In the genomic region with DNA sequence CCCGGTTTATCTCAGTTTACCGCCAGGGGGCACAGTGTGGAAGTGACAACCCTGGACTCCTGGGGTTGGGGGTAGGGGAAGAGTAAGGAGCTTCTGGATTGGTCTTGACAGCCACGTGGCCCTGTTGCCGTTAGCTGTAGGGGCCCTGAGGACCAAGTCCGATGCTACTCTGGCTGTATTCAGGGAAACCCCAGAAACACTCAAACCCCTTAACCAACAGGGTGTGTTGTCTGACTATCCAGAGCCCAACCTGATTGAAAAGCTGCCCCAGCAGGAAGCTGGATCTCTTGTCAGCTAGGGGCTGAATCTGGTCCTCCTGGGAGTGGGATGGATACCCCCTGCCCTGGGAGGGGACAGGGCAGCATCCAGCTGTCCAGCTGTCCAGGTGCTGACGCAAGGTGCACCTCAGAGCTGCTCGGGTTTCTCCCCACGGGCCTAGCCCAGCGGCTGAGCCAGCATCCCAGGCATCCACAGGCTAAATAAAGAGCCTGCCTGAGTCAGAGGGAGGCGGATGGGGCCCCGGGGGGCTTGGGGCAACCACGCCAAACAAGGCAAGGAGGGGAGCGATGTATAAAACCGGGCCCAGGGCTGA, we compare ENCODE assay signal across 9 cellular contexts. TPM values are rescaled to one million over a fixed set of nuclear protein-coding genes. Genes with fewer than 3 reads are reported as not detected.
DNase-seq lines count a peak whose midpoint lies in the region; ATAC-seq and TF ChIP-seq lines count a peak whose summit lies in the region.
"Had no signal": no experiment of that assay in that cellular context is flagged by ENCODE, and none has a peak within 500 bp of the region (broad histone marks: within the 10 kb centered on the region; RNA-seq: fewer than 3 reads in every experiment).

No MANE protein-coding gene starts in this region.

- H3K36me3 Mint-ChIP-seq in WTC11, result no peaks in the 10 kb centered on the region
- H3K36me3 Mint-ChIP-seq: IgD-negative memory B cell had no signal

- peaks cover 0 to 60% (median 28%) of the 10 kb centered on the region in 3 donors for H3K27me3 ChIP-seq in stomach

- H3K36me3 ChIP-seq in stomach, result peaks cover 0 to 13% (median 3%) of the 10 kb centered on the region in 4 donors

- no peaks in the 10 kb centered on the region for H3K9me3 ChIP-seq in stomach

- peak in 11 of 14 donors; percentile 8 to 51 (median 18) for DNase-seq in C1 segment of cervical spinal cord (lab: John Stamatoyannopoulos, UW)
- peak; percentile 21 for DNase-seq in NCI-H2227 treated with DMSO at 0.1 percent for 48 hours (lab: John Stamatoyannopoulos, UW)
- peak; percentile 87 for DNase-seq in WTC11 (ENCODE audit: low spot score)
- DNase-seq in ecto neural progenitor cell (ENCODE audit: low spot score), result peak; percentile 81
- DNase-seq in midbrain (lab: John Stamatoyannopoulos, UW), result peak; percentile 45
- peak; percentile 62 for DNase-seq in stomach

- H3K4me3 Mint-ChIP-seq in WTC11, result no peak overlapping the region

- no peak for TF ChIP-seq POLR2A in stomach (IDR thresholded peaks at IDR 0.05)

- POLR2A ChIA-PET in WTC11 (lab: Charles Lee), result interaction anchor here (0.9 to 1.3 kb wide), 7 partner anchors 11 to 108 kb away, joined by 3 to 5 read pairs (median 3); a partner anchor contains a TSS

- H3K9me3 Mint-ChIP-seq in WTC11, result no peaks in the 10 kb centered on the region
- H3K9me3 Mint-ChIP-seq: IgD-negative memory B cell had no signal

- ATAC-seq in GM19397 (IDR thresholded peaks at IDR 0.05; ENCODE audit: unreplicated experiment) (peak; percentile 24), WTC11 (peak; percentile 9), HG02973 (IDR thresholded peaks at IDR 0.05; ENCODE audit: unreplicated experiment) (no peak)

- intact Hi-C loops in stomach (cut with DNase I; ENCODE audit: low total_unique reads), result no loop called here

- H3K27ac Mint-ChIP-seq in WTC11, result no peak overlapping the region
- H3K27ac Mint-ChIP-seq: IgD-negative memory B cell had no signal

- H3K27ac ChIP-seq in stomach, result peak overlapping the region in 3 of 5 donors; percentile 98 to 99 (median 98)

- H3K4me1 Mint-ChIP-seq in WTC11, result peaks cover 43% of the 10 kb centered on the region

- CTCF ChIA-PET in WTC11 (lab: Charles Lee), result interaction anchor here (0.6 to 35.9 kb wide), 39 partner anchors 11 to 440 kb away, joined by 3 to 2316 read pairs (median 6); a partner anchor contains a TSS

- H3K27me3 Mint-ChIP-seq in WTC11 (ENCODE audit: low read depth), result peaks cover 55% of the 10 kb centered on the region

- WGBS in stomach, 5 donors, result 10 to 30% (median 22%) methylated on average over 6 to 14 of the region's 14 CpGs

- TF ChIP-seq EP300 in stomach (IDR thresholded peaks at IDR 0.05), result no peak

- H3K4me1 ChIP-seq in stomach, result peaks cover 21 to 53% (median 46%) of the 10 kb centered on the region in 4 donors

- H3K4me3 ChIP-seq in stomach, result no peak overlapping the region

- TF ChIP-seq CTCF in WTC11 (IDR thresholded peaks at IDR 0.05) (peak; percentile 47; the same call in 1 of the 2 replicates), stomach (IDR thresholded peaks at IDR 0.05) (peak in 4 of 7 experiments; percentile 34 to 54 (median 49))

TF ChIP-seq in WTC11, 78 proteins besides CTCF, POLR2A, EP300 and RAD21 (continues in another document):
- TF ChIP-seq, protein P1, sequence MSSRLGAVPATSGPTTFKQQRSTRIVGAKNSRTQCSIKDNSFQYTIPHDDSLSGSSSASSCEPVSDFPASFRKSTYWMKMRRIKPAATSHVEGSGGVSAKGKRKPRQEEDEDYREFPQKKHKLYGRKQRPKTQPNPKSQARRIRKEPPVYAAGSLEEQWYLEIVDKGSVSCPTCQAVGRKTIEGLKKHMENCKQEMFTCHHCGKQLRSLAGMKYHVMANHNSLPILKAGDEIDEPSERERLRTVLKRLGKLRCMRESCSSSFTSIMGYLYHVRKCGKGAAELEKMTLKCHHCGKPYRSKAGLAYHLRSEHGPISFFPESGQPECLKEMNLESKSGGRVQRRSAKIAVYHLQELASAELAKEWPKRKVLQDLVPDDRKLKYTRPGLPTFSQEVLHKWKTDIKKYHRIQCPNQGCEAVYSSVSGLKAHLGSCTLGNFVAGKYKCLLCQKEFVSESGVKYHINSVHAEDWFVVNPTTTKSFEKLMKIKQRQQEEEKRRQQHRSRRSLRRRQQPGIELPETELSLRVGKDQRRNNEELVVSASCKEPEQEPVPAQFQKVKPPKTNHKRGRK (CRISPR knock-in tag; IDR thresholded peaks at IDR 0.05; ENCODE audit: borderline replicate concordance), result no peak
- TF ChIP-seq TEAD1 (CRISPR knock-in tag; IDR thresholded peaks at IDR 0.05) (no peak), SMAD3 (CRISPR knock-in tag; IDR thresholded peaks at IDR 0.05; ENCODE audit: borderline replicate concordance) (no peak), KAT7 (CRISPR knock-in tag; IDR thresholded peaks at IDR 0.05; ENCODE audit: borderline replicate concordance) (no peak), TEAD4 (CRISPR knock-in tag; IDR thresholded peaks at IDR 0.05) (no peak), GTF2I (CRISPR knock-in tag; conservative IDR thresholded peaks at IDR 0.05) (no peak), ELF4 (CRISPR knock-in tag; IDR thresholded peaks at IDR 0.05; ENCODE audit: low read depth) (no peak), EMX1 (CRISPR knock-in tag; IDR thresholded peaks at IDR 0.05) (no peak), PRRX2 (CRISPR knock-in tag; IDR thresholded peaks at IDR 0.05) (no peak)
- TF ChIP-seq, protein P2, sequence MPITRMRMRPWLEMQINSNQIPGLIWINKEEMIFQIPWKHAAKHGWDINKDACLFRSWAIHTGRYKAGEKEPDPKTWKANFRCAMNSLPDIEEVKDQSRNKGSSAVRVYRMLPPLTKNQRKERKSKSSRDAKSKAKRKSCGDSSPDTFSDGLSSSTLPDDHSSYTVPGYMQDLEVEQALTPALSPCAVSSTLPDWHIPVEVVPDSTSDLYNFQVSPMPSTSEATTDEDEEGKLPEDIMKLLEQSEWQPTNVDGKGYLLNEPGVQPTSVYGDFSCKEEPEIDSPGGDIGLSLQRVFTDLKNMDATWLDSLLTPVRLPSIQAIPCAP (CRISPR knock-in tag; IDR thresholded peaks at IDR 0.05), result no peak
- TF ChIP-seq, protein P3, sequence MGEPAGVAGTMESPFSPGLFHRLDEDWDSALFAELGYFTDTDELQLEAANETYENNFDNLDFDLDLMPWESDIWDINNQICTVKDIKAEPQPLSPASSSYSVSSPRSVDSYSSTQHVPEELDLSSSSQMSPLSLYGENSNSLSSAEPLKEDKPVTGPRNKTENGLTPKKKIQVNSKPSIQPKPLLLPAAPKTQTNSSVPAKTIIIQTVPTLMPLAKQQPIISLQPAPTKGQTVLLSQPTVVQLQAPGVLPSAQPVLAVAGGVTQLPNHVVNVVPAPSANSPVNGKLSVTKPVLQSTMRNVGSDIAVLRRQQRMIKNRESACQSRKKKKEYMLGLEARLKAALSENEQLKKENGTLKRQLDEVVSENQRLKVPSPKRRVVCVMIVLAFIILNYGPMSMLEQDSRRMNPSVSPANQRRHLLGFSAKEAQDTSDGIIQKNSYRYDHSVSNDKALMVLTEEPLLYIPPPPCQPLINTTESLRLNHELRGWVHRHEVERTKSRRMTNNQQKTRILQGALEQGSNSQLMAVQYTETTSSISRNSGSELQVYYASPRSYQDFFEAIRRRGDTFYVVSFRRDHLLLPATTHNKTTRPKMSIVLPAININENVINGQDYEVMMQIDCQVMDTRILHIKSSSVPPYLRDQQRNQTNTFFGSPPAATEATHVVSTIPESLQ (CRISPR knock-in tag; IDR thresholded peaks at IDR 0.05), result no peak
- TF ChIP-seq, protein P4, sequence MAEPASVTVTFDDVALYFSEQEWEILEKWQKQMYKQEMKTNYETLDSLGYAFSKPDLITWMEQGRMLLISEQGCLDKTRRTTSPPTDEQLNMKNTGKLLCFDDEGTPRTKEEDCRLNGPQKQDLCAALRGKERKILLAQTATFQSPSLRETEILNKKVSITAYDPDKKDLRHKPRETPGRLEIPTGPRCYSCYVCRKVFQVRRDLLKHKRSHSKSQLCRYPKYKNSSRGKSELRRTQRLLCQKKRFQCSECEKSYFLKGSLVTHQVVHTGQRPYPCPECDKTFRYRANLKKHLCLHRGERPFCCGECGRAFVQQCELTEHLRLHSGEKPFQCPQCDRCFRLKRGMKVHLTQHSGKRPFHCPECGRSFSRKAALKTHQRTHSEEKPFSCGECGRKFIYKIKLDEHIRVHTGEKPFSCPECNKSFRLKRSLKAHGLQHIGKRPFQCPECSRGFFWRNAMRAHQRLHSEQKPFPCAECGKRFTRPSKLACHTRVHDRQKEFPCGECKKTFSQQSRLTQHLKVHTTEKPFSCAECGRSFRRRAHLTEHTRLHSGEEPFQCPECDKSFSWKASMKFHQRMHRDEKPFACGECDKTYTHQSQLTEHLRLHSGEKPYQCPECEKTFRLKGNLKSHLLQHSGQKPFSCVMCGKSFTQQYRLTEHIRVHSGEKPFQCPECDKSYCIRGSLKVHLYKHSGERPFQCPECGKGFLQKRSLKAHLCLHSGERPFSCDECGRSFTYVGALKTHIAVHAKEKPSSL (CRISPR knock-in tag; conservative IDR thresholded peaks at IDR 0.05), result no peak

RNA-seq across cellular contexts. Expression of a gene that starts 3.1 kb away (rescaled TPM):
- 44.2 to 51.9 TPM (median 49.5 TPM) in 3 replicates for total RNA-seq in WTC11 (2021)
- total RNA-seq in stomach, result 100 to 1,000 TPM in 1 of 5 donors, 10 to 100 TPM in 4; 16.5 to 185 (median 24.2) TPM
- 10 to 100 TPM; 29.9 to 84.8 (median 58.2) TPM for polyA plus RNA-seq in stomach

RNA-seq across cellular contexts. Expression of a gene that starts 18.7 kb away (rescaled TPM):
- total RNA-seq in WTC11 (2021) (0.79 to 1.0 TPM (median 0.80 TPM) in 3 replicates), stomach (10 to 100 TPM in 1 of 5 donors, 1 to 10 TPM in 1, not detected in 3; 2.0 to 11.0 TPM)
- not detected for polyA plus RNA-seq in stomach
- polyA plus RNA-seq: IgD-negative memory B cell had no signal

RNA-seq across cellular contexts. Expression of a gene that starts 48.0 kb away (rescaled TPM):
- 84.3 to 97.0 TPM (median 84.8 TPM) in 3 replicates for total RNA-seq in WTC11 (2021)
- 100 to 1,000 TPM in 1 of 5 donors, 10 to 100 TPM in 4; 28.0 to 119 (median 83.4) TPM for total RNA-seq in stomach
- polyA plus RNA-seq in stomach, result 10 to 100 TPM; 10.8 to 32.9 (median 27.2) TPM

RNA-seq across cellular contexts. Expression of a gene that starts 48.2 kb away (rescaled TPM):
- 7.1 to 8.1 TPM (median 7.3 TPM) in 3 replicates for total RNA-seq in WTC11 (2021)
- 1 to 10 TPM in 2 of 5 donors, under 1 TPM in 1, not detected in 2; 0.92 to 7.5 (median 2.7) TPM for total RNA-seq in stomach
- 1 to 10 TPM; 1.4 to 4.7 (median 2.1) TPM for polyA plus RNA-seq in stomach

Comparison
In these comparisons a context has a peak if more than half of its experiments do, and no peak if none do; other contexts are left out.
1. DNase-seq: peak in every context shown above with its lines; median percentile 87 in WTC11; 81 in ecto neural progenitor cell; 62 in stomach; 45 in midbrain; 21 in NCI-H2227 treated with DMSO at 0.1 percent for 48 hours; 18 in C1 segment of cervical spinal cord.